ENCODE assay signal across 19 cellular contexts in the genomic region with DNA sequence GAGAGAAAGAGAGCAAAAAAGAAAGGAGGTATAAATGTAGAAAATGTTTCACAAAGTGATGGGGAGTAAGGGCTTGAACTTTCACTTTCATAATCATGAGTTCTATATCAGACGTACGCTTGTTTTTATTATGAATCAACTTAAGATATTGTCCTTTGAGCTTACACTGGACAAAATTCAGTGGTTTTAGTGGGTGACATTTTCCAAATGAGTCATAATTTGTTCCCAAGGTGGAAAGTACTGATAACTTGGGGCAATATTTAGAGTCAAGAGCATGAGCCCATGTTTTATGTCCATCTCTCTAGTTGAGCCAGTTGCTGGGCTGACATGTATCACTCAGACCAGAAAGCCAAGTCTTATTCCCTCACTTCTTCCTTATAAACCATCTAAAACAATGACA.
A peak's percentile ranks its signal among the peaks of the same experiment; 100 is the strongest.
DNase-seq lines count a peak whose midpoint lies in the region; ATAC-seq, FAIRE-seq and TF ChIP-seq lines count a peak whose summit lies in the region.
"Had no signal": no experiment of that assay in that cellular context is flagged by ENCODE, and none has a peak within 500 bp of the region (broad histone marks: within the 10 kb centered on the region; RNA-seq: fewer than 3 reads in every experiment).

No MANE protein-coding gene starts in this region.

- no peak for TF ChIP-seq CTCF in GM12878 (IDR thresholded peaks at IDR 0.05 in 2 of 3, conservative IDR thresholded peaks at IDR 0.05 in 1 of 3; ENCODE audit: control insufficient read depth in 2 of 3, extremely low read depth in 1 of 3, insufficient read depth in 1 of 3, low read depth in 3 of 3, low read length in 3 of 3)

- H3K36me3 Mint-ChIP-seq in activated CD4-positive, alpha-beta T cell treated with anti-CD3 and anti-CD28 coated beads, Interleukin-2, amount 10 ng/mL, durations not matched to agents 24 days and 14 days (ENCODE audit: low read depth), result no peaks in the 10 kb centered on the region

- CTCF ChIA-PET in GM12878 (lab: Yijun Ruan, JAX), result no interaction called here

- no peaks in the 10 kb centered on the region for H3K27me3 Mint-ChIP-seq in activated CD4-positive, alpha-beta T cell treated with anti-CD3 and anti-CD28 coated beads, Interleukin-2, amount 10 ng/mL, durations not matched to agents 24 days and 14 days

- no peak for TF ChIP-seq EP300 in GM12878 (IDR thresholded peaks at IDR 0.05; ENCODE audit: borderline replicate concordance in 1 of 2, control insufficient read depth in 1 of 2, low read depth in 2 of 2, low read length in 2 of 2)

- H2AFZ ChIP-seq in GM12878 (ENCODE audit: control insufficient read depth, low read depth, low read length), result no peak overlapping the region

- H3K27ac ChIP-seq in GM12878 (ENCODE audit: control insufficient read depth, insufficient read depth), result no peak overlapping the region
- no peak overlapping the region for H3K27ac ChIP-seq in small intestine (ENCODE audit: low read depth in 1 of 2, low read length in 1 of 2)
- H3K27ac ChIP-seq: epithelial cell of prostate, thyroid gland had no signal

- H3K9ac ChIP-seq in GM12878 (ENCODE audit: control insufficient read depth, insufficient read depth, low read length), result no peak overlapping the region

- H3K36me3 ChIP-seq in GM12878 (ENCODE audit: control insufficient read depth in 2 of 2, insufficient read depth in 2 of 2, low read length in 1 of 2), result no peaks in the 10 kb centered on the region
- no peaks in the 10 kb centered on the region for H3K36me3 ChIP-seq in small intestine (ENCODE audit: control insufficient read depth in 2 of 2, insufficient read depth in 2 of 2, low read length in 2 of 2)
- H3K36me3 ChIP-seq: thyroid gland had no signal

- peaks cover 12% of the 10 kb centered on the region for H3K4me1 Mint-ChIP-seq in activated CD4-positive, alpha-beta T cell treated with anti-CD3 and anti-CD28 coated beads, Interleukin-2, amount 10 ng/mL, durations not matched to agents 24 days and 14 days

- BruUV-seq in GM12878 (replicated peaks; lab: Mats Ljungman, UMichigan), result no TSS peak

- POLR2A ChIA-PET in GM12878 (lab: Charles Lee), result no interaction called here

- no peaks in the 10 kb centered on the region for H3K9me3 ChIP-seq in GM12878 (replicated peaks; ENCODE audit: control insufficient read depth, insufficient read depth, low read length)
- H3K9me3 ChIP-seq in small intestine (ENCODE audit: control insufficient read depth, low read depth), result no peaks in the 10 kb centered on the region
- H3K9me3 ChIP-seq: thyroid gland had no signal

- H3K27me3 ChIP-seq in GM12878 (replicated peaks in 1 of 2; ENCODE audit: control insufficient read depth in 2 of 2, insufficient read depth in 2 of 2, low read length in 1 of 2) (no peaks in the 10 kb centered on the region), small intestine (ENCODE audit: control insufficient read depth in 2 of 2, insufficient read depth in 2 of 2, low read length in 2 of 2) (no peaks in the 10 kb centered on the region)
- H3K27me3 ChIP-seq: thyroid gland had no signal

- H3K4me3 Mint-ChIP-seq in activated CD4-positive, alpha-beta T cell treated with anti-CD3 and anti-CD28 coated beads, Interleukin-2, amount 10 ng/mL, durations not matched to agents 24 days and 14 days, result peak overlapping the region; percentile 59

- H4K20me1 ChIP-seq in GM12878 (ENCODE audit: control insufficient read depth, insufficient read depth), result no peaks in the 10 kb centered on the region

- no peak for TF ChIP-seq POLR2A in GM12878 (IDR thresholded peaks at IDR 0.05; ENCODE audit: low read depth, low read length)

- RAD21 ChIA-PET in GM12878 (lab: Charles Lee; ENCODE audit: unreplicated experiment), result no interaction called here

- FAIRE-seq in GM12878 (lab: Jason Lieb, UNC), result no peak
- no peak for FAIRE-seq in small intestine (lab: Jason Lieb, UNC)

- H3K4me1 ChIP-seq in GM12878 (ENCODE audit: control insufficient read depth, insufficient read depth, low read length) (no peaks in the 10 kb centered on the region), small intestine (ENCODE audit: control insufficient read depth in 2 of 2, insufficient read depth in 1 of 2, low read depth in 1 of 2, low read length in 1 of 2) (no peaks in the 10 kb centered on the region)
- H3K4me1 ChIP-seq: thyroid gland had no signal

- DNase-seq in activated CD4-positive, alpha-beta T cell treated with anti-CD3 and anti-CD28 coated beads, Interleukin-2, amount 10 ng/mL, durations not matched to agents 24 days and 14 days, result no peak
- no peak for DNase-seq in activated CD4-positive, alpha-beta T cell treated with anti-CD3 and anti-CD28 coated beads for 1 hour
- DNase-seq in M059J (ENCODE audit: low read depth), result peak; percentile 36
- DNase-seq in GM12878 (ENCODE audit: low read depth, low spot score), result no peak
- DNase-seq in small intestine, result peak; percentile 44
- DNase-seq in NOMO-1 treated with DMSO at 0.1 percent for 48 hours (lab: John Stamatoyannopoulos, UW; ENCODE audit: unreplicated experiment), result no peak
- DNase-seq in DMS 273 (lab: John Stamatoyannopoulos, UW; ENCODE audit: unreplicated experiment), result no peak
- DNase-seq: activated effector memory CD4-positive, alpha-beta T cell treated with Interleukin-2 at 50 U/mL for 16 hours; DMS 273 treated with DMSO at 0.1 percent for 48 hours; hypothalamus; IMR-90; NCI-H1436; NCI-H748 treated with DMSO at 0.1 percent for 48 hours; nucleus accumbens; SIG-M5; stimulated activated CD4-positive, alpha-beta T cell treated with anti-CD3 and anti-CD28 coated beads, Interleukin-12 subunit alpha, Interleukin-12 subunit beta, amount 100 ng/mL, for 4 hours; thyroid gland had no signal

- H3K79me2 ChIP-seq in GM12878 (ENCODE audit: control insufficient read depth, insufficient read depth, low read length), result no peaks in the 10 kb centered on the region

- intact Hi-C loops in activated CD4-positive, alpha-beta T cell treated with anti-CD3 and anti-CD28 coated beads, Interleukin-2, amount 10 ng/mL, durations not matched to agents 24 days and 14 days (cut with micrococcal nuclease), result loop anchor here (1.0 to 10.0 kb wide), 2 partner anchors 143 to 171 kb away; no protein-coding TSS in a partner anchor
- intact Hi-C loops in GM12878 (cut with micrococcal nuclease; ENCODE audit: unreplicated experiment), result no loop called here

- H3K4me3 ChIP-seq in GM12878, result no peak overlapping the region
- H3K4me3 ChIP-seq in small intestine (ENCODE audit: low read depth in 1 of 2, low read length in 2 of 2), result no peak overlapping the region
- H3K4me3 ChIP-seq: thyroid gland had no signal

- TF ChIP-seq RAD21 in GM12878 (IDR thresholded peaks at IDR 0.05; ENCODE audit: insufficient read depth, low read depth, low read length), result no peak

- no peak overlapping the region for H3K4me2 ChIP-seq in GM12878 (ENCODE audit: control insufficient read depth, insufficient read depth)

- in situ Hi-C loops in GM12878 (cut with MboI), result no loop called here

- SMC1A ChIA-PET in GM12878 (lab: Charles Lee; ENCODE audit: uncharacterized antibody, unreplicated experiment), result no interaction called here

- H3K27ac Mint-ChIP-seq in activated CD4-positive, alpha-beta T cell treated with anti-CD3 and anti-CD28 coated beads, Interleukin-2, amount 10 ng/mL, durations not matched to agents 24 days and 14 days, result peak overlapping the region; percentile 32

- H3K9me3 Mint-ChIP-seq in activated CD4-positive, alpha-beta T cell treated with anti-CD3 and anti-CD28 coated beads, Interleukin-2, amount 10 ng/mL, durations not matched to agents 24 days and 14 days, result no peaks in the 10 kb centered on the region

- 95% methylated on average over 2 of the region's 2 CpGs for WGBS in GM12878 (ENCODE audit: insufficient coverage, insufficient replicate concordance, low lambda C conversion rate, missing lambda C conversion rate)
- WGBS in small intestine, 3 donors, result 7 to 23% (median 10%) methylated on average over 2 of the region's 2 CpGs

- peak; percentile 76 for ATAC-seq in GM12878
- no peak for ATAC-seq in HG03521 (IDR thresholded peaks at IDR 0.05; ENCODE audit: unreplicated experiment)

TF ChIP-seq in GM12878, 131 proteins besides CTCF, POLR2A, EP300 and RAD21:
- TF ChIP-seq MYC (IDR thresholded peaks at IDR 0.05; ENCODE audit: insufficient read depth, insufficient read length, insufficient replicate concordance, low read length, severe bottlenecking), result no peak
- peak; percentile 32; the same call in 1 of the 2 replicates for TF ChIP-seq RUNX3 (IDR thresholded peaks at IDR 0.05; ENCODE audit: low read length)

Comparison
In these comparisons a context has a peak if more than half of its experiments do, and no peak if none do; other contexts are left out.
1. DNase-seq: peak in M059J (single experiment) and small intestine (single experiment); none in activated CD4-positive, alpha-beta T cell treated with anti-CD3 and anti-CD28 coated beads, Interleukin-2, amount 10 ng/mL, durations not matched to agents 24 days and 14 days (single experiment), activated CD4-positive, alpha-beta T cell treated with anti-CD3 and anti-CD28 coated beads for 1 hour (single experiment), GM12878 (single experiment), NOMO-1 treated with DMSO at 0.1 percent for 48 hours (single experiment) and DMS 273 (single experiment).